In genomic region chr11:67213251-67213650, GRCh38 we compare ENCODE assay signal across 14 cellular contexts. TPM values are rescaled to one million over a fixed set of nuclear protein-coding genes. Genes with fewer than 3 reads are reported as not detected.
A peak's percentile ranks its signal among the peaks of the same experiment; 100 is the strongest.
DNase-seq lines count a peak whose midpoint lies in the region; ATAC-seq and TF ChIP-seq lines count a peak whose summit lies in the region.
"Had no signal": no experiment of that assay in that cellular context is flagged by ENCODE, and none has a peak within 500 bp of the region (broad histone marks: within the 10 kb centered on the region; RNA-seq: fewer than 3 reads in every experiment).

No MANE protein-coding gene starts in this region.

- no peak for TF ChIP-seq CTCF in psoas muscle (IDR thresholded peaks at IDR 0.05)

- H3K4me3 ChIP-seq in CD4-positive, CD25-positive, alpha-beta regulatory T cell (ENCODE audit: low read depth, low read length): no peak overlapping the region
- H3K4me3 ChIP-seq in Karpas-422 (ENCODE audit: low read length): no peak overlapping the region
- H3K4me3 ChIP-seq in psoas muscle: no peak overlapping the region

- no peaks in the 10 kb centered on the region for H3K9me2 ChIP-seq in Karpas-422 (replicated peaks; ENCODE audit: insufficient read depth, low read length)

- no peak for ATAC-seq in CD4-positive, CD25-positive, alpha-beta regulatory T cell (ENCODE audit: low read depth in 2 of 2)
- ATAC-seq in psoas muscle (no peak), HG03520 (IDR thresholded peaks at IDR 0.05; ENCODE audit: unreplicated experiment) (no peak)
- ATAC-seq: activated CD4-positive, alpha-beta T cell treated with anti-CD3 and anti-CD28 coated beads for 36 hours; activated T-helper 17 cell treated with anti-CD3 and anti-CD28 coated beads, Interleukin-2, amount 50 U/mL, for 72 hours; HCT116 had no signal

- H3K27me3 ChIP-seq in CD4-positive, CD25-positive, alpha-beta regulatory T cell (ENCODE audit: control insufficient read depth, insufficient read depth, low read length): no peaks in the 10 kb centered on the region
- H3K27me3 ChIP-seq in Karpas-422 (ENCODE audit: low read length) (no peaks in the 10 kb centered on the region), psoas muscle (ENCODE audit: insufficient read depth in 3 of 3, low read length in 2 of 3) (no peaks in the 10 kb centered on the region)
- H3K27me3 ChIP-seq: BE2C had no signal

- no peak for DNase-seq in CD4-positive, CD25-positive, alpha-beta regulatory T cell
- DNase-seq in GM19240 (ENCODE audit: insufficient read length, low spot score) (peak; percentile 18), Karpas-422 (peak; percentile 79), C1 segment of cervical spinal cord (lab: John Stamatoyannopoulos, UW) (no peak), psoas muscle (no peak), NCI-H1694 treated with DMSO at 0.1 percent for 48 hours (lab: John Stamatoyannopoulos, UW) (no peak)
- DNase-seq: activated CD4-positive, alpha-beta T cell treated with anti-CD3 and anti-CD28 coated beads for 36 hours; BE2C; occipital lobe had no signal

- peaks cover 0 to 6% (median 5%) of the 10 kb centered on the region in 4 donors for H3K4me1 Mint-ChIP-seq in CD4-positive, CD25-positive, alpha-beta regulatory T cell
- H3K4me1 Mint-ChIP-seq in dendritic cell treated with granulocyte-macrophage colony-stimulating factor and Interleukin-4, amounts not matched to agents 40 ng/mL and 50 ng/mL, for 4 days (ENCODE audit: low read depth): peaks cover 23% of the 10 kb centered on the region
- H3K4me1 Mint-ChIP-seq: activated T-helper 17 cell treated with anti-CD3 and anti-CD28 coated beads, Interleukin-2, amount 50 U/mL, for 72 hours; brain had no signal

- no peak overlapping the region for H3K27ac ChIP-seq in CD4-positive, CD25-positive, alpha-beta regulatory T cell (ENCODE audit: insufficient read depth, low read length, poor library complexity, severe bottlenecking)
- H3K27ac ChIP-seq in Karpas-422 (ENCODE audit: low read length) (peak overlapping the region; percentile 58), psoas muscle (no peak overlapping the region)

- H3K4me3 Mint-ChIP-seq in CD4-positive, CD25-positive, alpha-beta regulatory T cell: no peak overlapping the region
- H3K4me3 Mint-ChIP-seq in dendritic cell treated with granulocyte-macrophage colony-stimulating factor and Interleukin-4, amounts not matched to agents 40 ng/mL and 50 ng/mL, for 4 days: no peak overlapping the region
- H3K4me3 Mint-ChIP-seq: activated CD4-positive, alpha-beta T cell treated with anti-CD3 and anti-CD28 coated beads for 36 hours; activated T-helper 17 cell treated with anti-CD3 and anti-CD28 coated beads, Interleukin-2, amount 50 U/mL, for 72 hours; brain had no signal

- H4K20me1 ChIP-seq in Karpas-422 (ENCODE audit: insufficient read depth, low read depth, low read length): no peaks in the 10 kb centered on the region

- WGBS in psoas muscle, 3 donors: 89 to 92% (median 92%) methylated on average over 6 of the region's 6 CpGs

- H3K9me3 ChIP-seq in CD4-positive, CD25-positive, alpha-beta regulatory T cell (ENCODE audit: control insufficient read depth in 2 of 2, low read length in 2 of 2): no peaks in the 10 kb centered on the region
- H3K9me3 ChIP-seq in Karpas-422 (ENCODE audit: low read length) (no peaks in the 10 kb centered on the region), psoas muscle (no peaks in the 10 kb centered on the region)
- H3K9me3 ChIP-seq: BE2C had no signal

- H3K4me1 ChIP-seq in CD4-positive, CD25-positive, alpha-beta regulatory T cell (ENCODE audit: control insufficient read depth, insufficient read depth, low read length, poor library complexity, severe bottlenecking): no peaks in the 10 kb centered on the region
- H3K4me1 ChIP-seq in Karpas-422 (ENCODE audit: low read length) (peaks cover 22% of the 10 kb centered on the region), psoas muscle (no peaks in the 10 kb centered on the region)
- H3K4me1 ChIP-seq: BE2C had no signal

- peaks cover 22% of the 10 kb centered on the region for H3K36me3 Mint-ChIP-seq in CD4-positive, CD25-positive, alpha-beta regulatory T cell
- H3K36me3 Mint-ChIP-seq in dendritic cell treated with granulocyte-macrophage colony-stimulating factor and Interleukin-4, amounts not matched to agents 40 ng/mL and 50 ng/mL, for 4 days (ENCODE audit: low read depth): peaks cover 74% of the 10 kb centered on the region

- peak overlapping the region; percentile 25 for H3K4me2 ChIP-seq in Karpas-422 (ENCODE audit: low read depth, low read length, poor library complexity, severe bottlenecking)

- peaks cover 10% of the 10 kb centered on the region; the same call in 1 of the 2 replicates for H3K79me2 ChIP-seq in Karpas-422 (ENCODE audit: low read length)

- no peaks in the 10 kb centered on the region for H3K9me3 Mint-ChIP-seq in CD4-positive, CD25-positive, alpha-beta regulatory T cell
- no peaks in the 10 kb centered on the region for H3K9me3 Mint-ChIP-seq in dendritic cell treated with granulocyte-macrophage colony-stimulating factor and Interleukin-4, amounts not matched to agents 40 ng/mL and 50 ng/mL, for 4 days
- H3K9me3 Mint-ChIP-seq: activated T-helper 17 cell treated with anti-CD3 and anti-CD28 coated beads, Interleukin-2, amount 50 U/mL, for 72 hours; brain had no signal

- peaks cover 50% of the 10 kb centered on the region for H3K36me3 ChIP-seq in CD4-positive, CD25-positive, alpha-beta regulatory T cell (ENCODE audit: control insufficient read depth, insufficient read depth, low read length)
- H3K36me3 ChIP-seq in Karpas-422 (ENCODE audit: insufficient read depth, low read length): peaks cover 34% of the 10 kb centered on the region
- peaks cover 3 to 99% of the 10 kb centered on the region in 2 donors for H3K36me3 ChIP-seq in psoas muscle (ENCODE audit: insufficient read depth in 1 of 2, low read depth in 1 of 2)

- peak overlapping the region in 2 of 3 donors; percentile 26 to 53 for H3K27ac Mint-ChIP-seq in CD4-positive, CD25-positive, alpha-beta regulatory T cell
- peak overlapping the region; percentile 76 for H3K27ac Mint-ChIP-seq in dendritic cell treated with granulocyte-macrophage colony-stimulating factor and Interleukin-4, amounts not matched to agents 40 ng/mL and 50 ng/mL, for 4 days
- H3K27ac Mint-ChIP-seq: activated T-helper 17 cell treated with anti-CD3 and anti-CD28 coated beads, Interleukin-2, amount 50 U/mL, for 72 hours had no signal

- no peaks in the 10 kb centered on the region for H3K27me3 Mint-ChIP-seq in CD4-positive, CD25-positive, alpha-beta regulatory T cell
- H3K27me3 Mint-ChIP-seq in dendritic cell treated with granulocyte-macrophage colony-stimulating factor and Interleukin-4, amounts not matched to agents 40 ng/mL and 50 ng/mL, for 4 days: no peaks in the 10 kb centered on the region
- H3K27me3 Mint-ChIP-seq: activated CD4-positive, alpha-beta T cell treated with anti-CD3 and anti-CD28 coated beads for 36 hours; activated T-helper 17 cell treated with anti-CD3 and anti-CD28 coated beads, Interleukin-2, amount 50 U/mL, for 72 hours; brain had no signal

- no peak overlapping the region for H2AFZ ChIP-seq in Karpas-422 (ENCODE audit: low read length)

- intact Hi-C loops in dendritic cell treated with granulocyte-macrophage colony-stimulating factor and Interleukin-4, amounts not matched to agents 40 ng/mL and 50 ng/mL, for 4 days (cut with micrococcal nuclease): no loop called here
- intact Hi-C loops in psoas muscle (cut with DNase I): loop anchor here in 1 of 2 donors (5.0 kb wide), 1 partner anchor 36 kb away; no protein-coding TSS in a partner anchor

- H3K9ac ChIP-seq in Karpas-422 (ENCODE audit: low read length): no peak overlapping the region

RNA-seq across cellular contexts. Expression of gene GRK2, which starts 53.0 kb away (rescaled TPM):
- 295 TPM for total RNA-seq in CD4-positive, CD25-positive, alpha-beta regulatory T cell
- polyA plus RNA-seq in CD4-positive, CD25-positive, alpha-beta regulatory T cell: 10 to 100 TPM; 13.2 to 27.8 (median 19.3) TPM
- total RNA-seq in Karpas-422 (2014; rRNA removed; shearing (Covaris generic); ENCODE audit: low replicate concordance): 94.7 and 190 TPM in 2 replicates
- 10 to 100 TPM; 41.7 to 46.8 (median 46.1) TPM for total RNA-seq in psoas muscle
- polyA plus RNA-seq in psoas muscle: 10 to 100 TPM; 37.3 to 56.8 (median 46.2) TPM

Comparison
In these comparisons a context has a peak if more than half of its experiments do, and no peak if none do; other contexts are left out.
1. DNase-seq: peak in GM19240 (single experiment) and Karpas-422 (single experiment); none in CD4-positive, CD25-positive, alpha-beta regulatory T cell (0 of 3), C1 segment of cervical spinal cord (0 of 14), psoas muscle (0 of 2) and NCI-H1694 treated with DMSO at 0.1 percent for 48 hours (single experiment).